ENCODE assay signal across 28 cellular contexts in the genomic region with DNA sequence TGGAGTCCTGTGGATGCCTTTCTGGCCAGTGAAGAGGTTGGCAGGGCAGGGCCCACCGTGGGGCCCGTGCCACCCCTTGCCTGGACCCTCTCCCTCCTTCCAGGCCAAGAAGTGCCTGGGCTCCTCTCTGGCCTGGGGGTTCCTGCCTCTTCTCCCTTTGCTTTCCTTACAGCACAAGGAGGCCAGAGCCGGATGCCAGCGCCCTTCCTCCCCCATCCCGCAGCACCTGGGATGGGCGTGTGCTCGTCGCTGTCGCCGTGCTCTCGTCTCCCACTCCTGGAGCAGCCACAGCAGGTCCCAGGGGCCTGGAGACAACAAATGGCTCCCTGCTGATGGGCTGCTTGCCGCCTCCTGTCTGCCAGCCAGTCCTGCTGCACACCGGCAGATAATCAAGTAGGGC. TPM values are rescaled to one million over a fixed set of nuclear protein-coding genes. Genes with fewer than 3 reads are reported as not detected.
DNase-seq lines count a peak whose midpoint lies in the region; ATAC-seq lines count a peak whose summit lies in the region.
"Had no signal": no experiment of that assay in that cellular context is flagged by ENCODE, and none has a peak within 500 bp of the region (broad histone marks: within the 10 kb centered on the region; RNA-seq: fewer than 3 reads in every experiment).

No MANE protein-coding gene starts in this region.

- no peak overlapping the region for H2AK5ac ChIP-seq in mesendoderm (ENCODE audit: low read length)

- DNase-seq in COR-L47 (lab: John Stamatoyannopoulos, UW): peak; percentile 73
- DNase-seq in NCI-H1436 (lab: John Stamatoyannopoulos, UW): peak; percentile 64
- peak; percentile 53 for DNase-seq in NCI-H526 treated with DMSO at 0.1 percent for 48 hours (lab: John Stamatoyannopoulos, UW)
- peak; percentile 23 for DNase-seq in mesendoderm
- no peak for DNase-seq in SK-N-DZ (ENCODE audit: low spot score)
- DNase-seq: activated CD4-positive, alpha-beta T cell treated with anti-CD3 and anti-CD28 coated beads, Interleukin-2, amount 10 ng/mL, durations not matched to agents 7 days and 5 days; activated T-cell treated with anti-CD3 and anti-CD28 coated beads, Interleukin-2, amount 50 U/mL, for 24 hours; CD8-positive, alpha-beta memory T cell; GF-D8; hippocampal formation; islet precursor cell; naive thymus-derived CD4-positive, alpha-beta T cell; NCI-H1105; NCI-H226; NK-92 treated with Interleukin-12 subunit alpha and Interleukin-12 subunit beta, amount 100 ng/mL, for 24 hours; SHP77; stimulated activated CD8-positive, alpha-beta memory T cell treated with anti-CD3 and anti-CD28 coated beads, Interleukin-4, amount 100 ng/mL, for 48 hours; stomach; SW 1271; T-helper 9 cell; thyroid gland had no signal

- no peaks in the 10 kb centered on the region for H3K27me3 ChIP-seq in mesendoderm (ENCODE audit: insufficient read depth, low read length, poor library complexity)
- H3K27me3 ChIP-seq: thyroid gland had no signal

- H3K4me3 ChIP-seq in mesendoderm (ENCODE audit: low read length): no peak overlapping the region
- H3K4me3 ChIP-seq: K562, stomach, thyroid gland had no signal

- H3K79me2 ChIP-seq in mesendoderm (ENCODE audit: control insufficient read depth, insufficient read depth, low read length): no peaks in the 10 kb centered on the region

- no peak overlapping the region for H3K4ac ChIP-seq in mesendoderm (ENCODE audit: low read depth, low read length)

- no peaks in the 10 kb centered on the region for H3K36me3 ChIP-seq in mesendoderm (ENCODE audit: control insufficient read depth, insufficient read depth, low read length)
- H3K36me3 ChIP-seq: stomach, thyroid gland had no signal

- no peak for ATAC-seq in HG03280 (IDR thresholded peaks at IDR 0.05; ENCODE audit: unreplicated experiment)
- ATAC-seq in GM21717 (IDR thresholded peaks at IDR 0.05; ENCODE audit: unreplicated experiment): no peak
- ATAC-seq: HCT116; K562; naive thymus-derived CD4-positive, alpha-beta T cell; Panc1 had no signal

- no peak overlapping the region for H2BK15ac ChIP-seq in mesendoderm (replicated peaks; ENCODE audit: low read depth)

- WGBS in mesendoderm (ENCODE audit: extremely low coverage, insufficient coverage, low lambda C conversion rate): no CpG with 5 or more reads among the region's 13 CpGs

- no peak overlapping the region for H3K23ac ChIP-seq in mesendoderm (ENCODE audit: low read length)

- H3K27ac ChIP-seq in mesendoderm (ENCODE audit: low read depth, low read length): no peak overlapping the region
- H3K27ac ChIP-seq: stomach, thyroid gland, VCaP had no signal

- H3K18ac ChIP-seq in mesendoderm (ENCODE audit: low read length): no peak overlapping the region

- no peak overlapping the region for H3K4me2 ChIP-seq in mesendoderm (ENCODE audit: low read length)

- no peak overlapping the region for H4K5ac ChIP-seq in mesendoderm (ENCODE audit: low read length)

- H3K4me1 ChIP-seq in mesendoderm (ENCODE audit: control insufficient read depth, low read depth, low read length): peaks cover 2% of the 10 kb centered on the region
- H3K4me1 ChIP-seq: stomach, thyroid gland had no signal

- H2BK5ac ChIP-seq in mesendoderm (ENCODE audit: low read length): no peak overlapping the region

- peak overlapping the region; percentile 2 for H3K56ac ChIP-seq in mesendoderm (ENCODE audit: low read length)

- H4K8ac ChIP-seq in mesendoderm (ENCODE audit: low read depth, low read length): no peak overlapping the region

- H3K79me1 ChIP-seq in mesendoderm (ENCODE audit: low read length): no peaks in the 10 kb centered on the region

- no peak overlapping the region for H2BK120ac ChIP-seq in mesendoderm (ENCODE audit: low read depth, low read length)

- no peak overlapping the region for H3K9ac ChIP-seq in mesendoderm (ENCODE audit: low read length)

RNA-seq across cellular contexts. Expression of gene POU3F1, which starts 50.7 kb away (rescaled TPM):
- 1.2 TPM for polyA plus RNA-seq in mesendoderm (2013, experiment 1 of 2)
- polyA plus RNA-seq in mesendoderm (2013, experiment 2 of 2): 1.3 TPM
- polyA plus RNA-seq in SK-N-DZ (2014; cell fraction: cytosol; rRNA removed): 0.96 and 1.3 TPM in 2 replicates
- 0.52 and 0.62 TPM in 2 replicates for polyA plus RNA-seq in SK-N-DZ (2014; cell fraction: nucleus; rRNA removed)
- polyA plus RNA-seq: K562; liver; naive thymus-derived CD4-positive, alpha-beta T cell had no signal
